8 cellular contexts compared by ENCODE assay signal in genomic region chr13:36858285-36858684, GRCh38. TPM values are rescaled to one million over a fixed set of nuclear protein-coding genes. Genes with fewer than 3 reads are reported as not detected.
DNase-seq lines count a peak whose midpoint lies in the region; ATAC-seq and TF ChIP-seq lines count a peak whose summit lies in the region.

No MANE protein-coding gene starts in this region.

- no peak overlapping the region for H4K91ac ChIP-seq in H9 (ENCODE audit: insufficient read length, low read depth, low read length)

- H3K14ac ChIP-seq in H9 (ENCODE audit: insufficient read depth, low read length) = no peak overlapping the region

- H2BK15ac ChIP-seq in H9 (ENCODE audit: low read depth, low read length) = no peak overlapping the region

- no peak overlapping the region for H3K4me2 ChIP-seq in H9 (ENCODE audit: insufficient read depth, insufficient read length, low read length)

- H2BK12ac ChIP-seq in H9 (ENCODE audit: insufficient read length, low read depth, low read length) = no peak overlapping the region

- DNase-seq in NCI-H1417 (lab: John Stamatoyannopoulos, UW) (peak; percentile 43 to 81 (median 78)), NCI-H1417 treated with DMSO at 0.1 percent for 48 hours (lab: John Stamatoyannopoulos, UW) (no peak), H9 (no peak), NCI-H1694 treated with DMSO at 0.1 percent for 48 hours (lab: John Stamatoyannopoulos, UW) (peak; percentile 67), right atrium auricular region (ENCODE audit: low spot score) (no peak)
- no peak for DNase-seq in stimulated activated naive CD8-positive, alpha-beta T cell treated with anti-CD3 and anti-CD28 coated beads, Interleukin-15, Interleukin-2, amounts not matched to agents 100 U/mL and 50 U/mL, for 24 hours
- DNase-seq in effector memory CD4-positive, alpha-beta T cell = no peak

- no peak overlapping the region; a peak in 1 of 7 replicates for H3K27ac Mint-ChIP-seq in H9

- H3K4ac ChIP-seq in H9 (ENCODE audit: low read depth, low read length) = no peak overlapping the region

- WGBS in H9 (ENCODE audit: extremely low coverage, insufficient read length, low lambda C conversion rate) = no CpG with 5 or more reads among the region's 3 CpGs

- H3K27ac ChIP-seq in H9 (ENCODE audit: insufficient read length, low read depth, low read length) (no peak overlapping the region), VCaP (no peak overlapping the region), right atrium auricular region (no peak overlapping the region)
- no peak overlapping the region for H3K27ac ChIP-seq in effector memory CD4-positive, alpha-beta T cell (ENCODE audit: insufficient read depth, low read length, poor library complexity, severe bottlenecking)

- H3K18ac ChIP-seq in H9 (ENCODE audit: insufficient read length, low read depth, low read length) = no peak overlapping the region

- H2BK5ac ChIP-seq in H9 (ENCODE audit: insufficient read length, low read length) = no peak overlapping the region

- H3K79me2 ChIP-seq in H9 (ENCODE audit: insufficient read depth, low read length) = no peaks in the 10 kb centered on the region

- no peak overlapping the region for H3K4me3 ChIP-seq in right atrium auricular region
- H3K4me3 ChIP-seq in effector memory CD4-positive, alpha-beta T cell (ENCODE audit: insufficient read depth, low read depth, low read length, poor library complexity, severe bottlenecking) = no peak overlapping the region

- H3K4me1 Mint-ChIP-seq in H9 = peaks cover 4 to 11% of the 10 kb centered on the region in 2 experiments

- H2BK20ac ChIP-seq in H9 (ENCODE audit: low read depth, low read length, poor library complexity, severe bottlenecking) = no peak overlapping the region

- H3K27me3 Mint-ChIP-seq in H9 (ENCODE audit: low read depth) = peaks cover 1% of the 10 kb centered on the region; the same call in 1 of the 2 replicates

- H3K27me3 ChIP-seq in H9 (ENCODE audit: insufficient read depth, low read length) = no peaks in the 10 kb centered on the region
- H3K27me3 ChIP-seq in right atrium auricular region = no peaks in the 10 kb centered on the region
- H3K27me3 ChIP-seq in effector memory CD4-positive, alpha-beta T cell (replicated peaks; ENCODE audit: control insufficient read depth, insufficient read depth, low read length, poor library complexity, severe bottlenecking) = no peaks in the 10 kb centered on the region

- peaks cover under 1% of the 10 kb centered on the region for H3K36me3 ChIP-seq in right atrium auricular region
- H3K36me3 ChIP-seq in effector memory CD4-positive, alpha-beta T cell (ENCODE audit: control insufficient read depth, insufficient read depth, low read length) = no peaks in the 10 kb centered on the region

- no peaks in the 10 kb centered on the region for H3K4me1 ChIP-seq in H9 (ENCODE audit: insufficient read depth, low read length)
- no peaks in the 10 kb centered on the region for H3K4me1 ChIP-seq in right atrium auricular region
- no peaks in the 10 kb centered on the region for H3K4me1 ChIP-seq in effector memory CD4-positive, alpha-beta T cell (ENCODE audit: control insufficient read depth, insufficient read depth, low read length, poor library complexity, severe bottlenecking)

- H3T11ph ChIP-seq in H9 (ENCODE audit: low read length) = no peak overlapping the region

- H3K79me1 ChIP-seq in H9 (ENCODE audit: insufficient read depth, low read depth, low read length, poor library complexity, severe bottlenecking) = no peaks in the 10 kb centered on the region

- no peak overlapping the region for H2AK5ac ChIP-seq in H9 (ENCODE audit: insufficient read length, low read length)

- H3K9me3 Mint-ChIP-seq in H9 = no peaks in the 10 kb centered on the region

- no peak overlapping the region for H3K4me3 Mint-ChIP-seq in H9

- H3K9ac ChIP-seq in H9 (ENCODE audit: extremely low read depth, insufficient read length, low read length) = no peak overlapping the region

- no peaks in the 10 kb centered on the region; a peak in 1 of 7 replicates for H3K36me3 Mint-ChIP-seq in H9 (ENCODE audit: insufficient read depth in 1 of 3, low read depth in 3 of 3)

- TF ChIP-seq CTCF in H9 (conservative IDR thresholded peaks at IDR 0.05) = peak; percentile 70
- peak; percentile 77 for TF ChIP-seq CTCF in VCaP (conservative IDR thresholded peaks at IDR 0.05)
- TF ChIP-seq CTCF in right atrium auricular region (IDR thresholded peaks at IDR 0.05) = peak; percentile 21 to 68

- H3K56ac ChIP-seq in H9 (ENCODE audit: insufficient read length, low read depth, low read length) = no peak overlapping the region

- peak; percentile 44 for ATAC-seq in stimulated activated naive CD8-positive, alpha-beta T cell treated with anti-CD3 and anti-CD28 coated beads, Interleukin-15, Interleukin-2, amounts not matched to agents 100 U/mL and 50 U/mL, for 24 hours

- no peaks in the 10 kb centered on the region for H4K20me1 ChIP-seq in H9 (ENCODE audit: control insufficient read depth, insufficient read depth, insufficient read length)

- H3K9me3 ChIP-seq in H9 (ENCODE audit: control insufficient read depth, low read depth, low read length) = no peaks in the 10 kb centered on the region
- H3K9me3 ChIP-seq in right atrium auricular region = no peaks in the 10 kb centered on the region
- H3K9me3 ChIP-seq in effector memory CD4-positive, alpha-beta T cell (ENCODE audit: control insufficient read depth, low read length) = no peaks in the 10 kb centered on the region

- no peaks in the 10 kb centered on the region for H3K23me2 ChIP-seq in H9 (ENCODE audit: insufficient read length, low read depth, low read length, poor library complexity, severe bottlenecking)

- H2BK120ac ChIP-seq in H9 (ENCODE audit: low read depth, low read length, poor library complexity, severe bottlenecking) = no peak overlapping the region

- no peak overlapping the region for H4K8ac ChIP-seq in H9 (replicated peaks; ENCODE audit: insufficient read length, low read depth, low read length)

- H3K23ac ChIP-seq in H9 (ENCODE audit: insufficient read length, low read depth, low read length) = no peak overlapping the region

- H4K5ac ChIP-seq in H9 (ENCODE audit: insufficient read length, low read depth, low read length) = no peak overlapping the region

- H2AFZ ChIP-seq in H9 (ENCODE audit: low read length) = no peak overlapping the region

RNA-seq across cellular contexts. Expression of gene RFXAP, which starts 39.3 kb away (rescaled TPM):
- total RNA-seq in H9 (2021) = 8.7 and 9.1 TPM in 2 replicates
- 1 to 10 TPM; 1.7 to 2.2 TPM for total RNA-seq in right atrium auricular region

Comparison
In these comparisons a context has a peak if more than half of its experiments do, and no peak if none do; other contexts are left out.
1. DNase-seq: peak in NCI-H1417 (3 of 3) and NCI-H1694 treated with DMSO at 0.1 percent for 48 hours (single experiment); none in NCI-H1417 treated with DMSO at 0.1 percent for 48 hours (single experiment), H9 (single experiment), right atrium auricular region (single experiment), stimulated activated naive CD8-positive, alpha-beta T cell treated with anti-CD3 and anti-CD28 coated beads, Interleukin-15, Interleukin-2, amounts not matched to agents 100 U/mL and 50 U/mL, for 24 hours (single experiment) and effector memory CD4-positive, alpha-beta T cell (0 of 3).
2. Peak in every context shown above with its lines, with median percentiles within 50 percentile points of each other: CTCF ChIP-seq.